Comparison of ENCODE assay signal across 23 cellular contexts in genomic region chr2:32067549-32067948, GRCh38.
"Had no signal": no experiment of that assay in that cellular context is flagged by ENCODE, and none has a peak within 500 bp of the region (broad histone marks: within the 10 kb centered on the region; RNA-seq: fewer than 3 reads in every experiment).

No MANE protein-coding gene starts in this region.

- H3K9me3 Mint-ChIP-seq: memory B cell; mesothelial cell of epicardium; naive thymus-derived CD4-positive, alpha-beta T cell; nephron; stimulated activated naive CD8-positive, alpha-beta T cell treated with anti-CD3 and anti-CD28 coated beads, Interleukin-15, amount 100 ng/mL, for 72 hours had no signal

- H3K4me3 Mint-ChIP-seq: memory B cell; mesothelial cell of epicardium; stimulated activated naive CD8-positive, alpha-beta T cell treated with anti-CD3 and anti-CD28 coated beads, Interleukin-15, amount 100 ng/mL, for 72 hours had no signal

- H3K36me3 ChIP-seq: prostate gland, suprapubic skin, vagina had no signal

- H3K27me3 ChIP-seq: dorsolateral prefrontal cortex, gastrocnemius medialis, suprapubic skin, transverse colon, vagina had no signal

- H3K4me1 ChIP-seq: prostate gland had no signal

- H3K27me3 Mint-ChIP-seq: memory B cell; naive thymus-derived CD4-positive, alpha-beta T cell; stimulated activated naive CD8-positive, alpha-beta T cell treated with anti-CD3 and anti-CD28 coated beads, Interleukin-15, amount 100 ng/mL, for 72 hours had no signal

- ATAC-seq: gastrocnemius medialis; left lobe of liver; naive thymus-derived CD4-positive, alpha-beta T cell; right cardiac atrium; stimulated activated naive CD8-positive, alpha-beta T cell treated with anti-CD3 and anti-CD28 coated beads, Interleukin-15, amount 100 ng/mL, for 72 hours had no signal

- H3K27ac Mint-ChIP-seq: memory B cell, mesothelial cell of epicardium, nephron had no signal

- H3K27ac ChIP-seq: dorsolateral prefrontal cortex, gastrocnemius medialis, prostate gland, suprapubic skin, transverse colon, vagina had no signal

- H3K9me3 ChIP-seq: gastrocnemius medialis, prostate gland, suprapubic skin, transverse colon, vagina had no signal

- H3K4me3 ChIP-seq: dorsolateral prefrontal cortex, gastrocnemius medialis, lung, prostate gland, suprapubic skin, transverse colon, vagina had no signal

- DNase-seq: dorsolateral prefrontal cortex; effector CD4-positive, alpha-beta T cell; foreskin fibroblast; gastrocnemius medialis; head of caudate nucleus; kidney; naive thymus-derived CD4-positive, alpha-beta T cell; nucleus accumbens; right cardiac atrium; small intestine; stimulated activated CD4-positive, alpha-beta T cell treated with anti-CD3 and anti-CD28 coated beads, Interleukin-15, amount 100 ng/mL, for 24 hours; stimulated activated CD4-positive, alpha-beta T cell treated with anti-CD3 and anti-CD28 coated beads, Interleukin-2, amount 100 ng/mL, for 48 hours; stimulated activated naive CD4-positive, alpha-beta T cell; stimulated activated naive CD8-positive, alpha-beta T cell treated with anti-CD3 and anti-CD28 coated beads, Interleukin-15, amount 100 ng/mL, for 72 hours; transverse colon had no signal
